8 cellular contexts compared by ENCODE assay signal in genomic region chr1:234499119-234500039, GRCh38. TPM values are rescaled to one million over a fixed set of nuclear protein-coding genes. Genes with fewer than 3 reads are reported as not detected.
DNase-seq lines count a peak whose midpoint lies in the region; ATAC-seq and TF ChIP-seq lines count a peak whose summit lies in the region.

No MANE protein-coding gene starts in this region.

- H3K4me1 ChIP-seq in BE2C, result peaks cover 14% of the 10 kb centered on the region
- H3K4me1 ChIP-seq in Karpas-422 (ENCODE audit: low read length), result peaks cover 38% of the 10 kb centered on the region
- H3K4me1 ChIP-seq in fibroblast of lung (ENCODE audit: control insufficient read depth, extremely low read depth, insufficient read depth, low read length), result peaks cover 19% of the 10 kb centered on the region

- peaks cover 3% of the 10 kb centered on the region for H3K27me3 Mint-ChIP-seq in activated T-helper 17 cell treated with anti-CD3 and anti-CD28 coated beads, Interleukin-2, amount 50 U/mL, for 72 hours
- peaks cover 8% of the 10 kb centered on the region for H3K27me3 Mint-ChIP-seq in nephron progenitor cell (ENCODE audit: low read depth, poor library complexity)

- no peaks in the 10 kb centered on the region for H3K9me2 ChIP-seq in Karpas-422 (replicated peaks; ENCODE audit: insufficient read depth, low read length)

- H3K36me3 ChIP-seq in BE2C (no peaks in the 10 kb centered on the region), Karpas-422 (ENCODE audit: insufficient read depth, low read length) (no peaks in the 10 kb centered on the region), fibroblast of lung (ENCODE audit: control insufficient read depth, insufficient read depth, low read length) (no peaks in the 10 kb centered on the region)

- H3K9me3 ChIP-seq in BE2C, result no peaks in the 10 kb centered on the region
- no peaks in the 10 kb centered on the region for H3K9me3 ChIP-seq in Karpas-422 (ENCODE audit: low read length)
- H3K9me3 ChIP-seq in fibroblast of lung (ENCODE audit: control insufficient read depth, insufficient read depth, low read depth, low read length), result no peaks in the 10 kb centered on the region

- peak overlapping the region; percentile 44 for H3K9ac ChIP-seq in Karpas-422 (ENCODE audit: low read length)
- peak overlapping the region; percentile 43 for H3K9ac ChIP-seq in fibroblast of lung (ENCODE audit: insufficient read depth, low read length)

- peaks cover 5% of the 10 kb centered on the region for H3K36me3 Mint-ChIP-seq in activated T-helper 17 cell treated with anti-CD3 and anti-CD28 coated beads, Interleukin-2, amount 50 U/mL, for 72 hours (ENCODE audit: low read depth)
- peaks cover 4% of the 10 kb centered on the region for H3K36me3 Mint-ChIP-seq in nephron progenitor cell (ENCODE audit: low read depth)

- ATAC-seq in GM19438 (IDR thresholded peaks at IDR 0.05; ENCODE audit: low read depth, unreplicated experiment), result peak; percentile 57
- peak; percentile 46 for ATAC-seq in activated T-helper 17 cell treated with anti-CD3 and anti-CD28 coated beads, Interleukin-2, amount 50 U/mL, for 72 hours (replicated peaks)

- no peaks in the 10 kb centered on the region for H3K79me2 ChIP-seq in Karpas-422 (ENCODE audit: low read length)
- no peaks in the 10 kb centered on the region for H3K79me2 ChIP-seq in fibroblast of lung (ENCODE audit: control insufficient read depth, insufficient read depth, low read length)

- peak overlapping the region; percentile 86 for H3K27ac Mint-ChIP-seq in activated T-helper 17 cell treated with anti-CD3 and anti-CD28 coated beads, Interleukin-2, amount 50 U/mL, for 72 hours
- peak overlapping the region; percentile 39 for H3K27ac Mint-ChIP-seq in nephron progenitor cell

- no peak overlapping the region for H3K4me3 ChIP-seq in BE2C (ENCODE audit: low read depth, low read length)
- H3K4me3 ChIP-seq in Karpas-422 (ENCODE audit: low read length), result peak overlapping the region; percentile 29; the same call in 1 of the 2 replicates
- peak overlapping the region; percentile 6 to 32 (median 29) for H3K4me3 ChIP-seq in fibroblast of lung (replicated peaks in 1 of 4; ENCODE audit: control extremely low read depth in 1 of 4, insufficient read depth in 1 of 4, low read depth in 3 of 4, low read length in 4 of 4)

- TF ChIP-seq CTCF in BE2C (IDR thresholded peaks at IDR 0.05; ENCODE audit: low read depth, low read length) (peak; percentile 95), fibroblast of lung (conservative IDR thresholded peaks at IDR 0.05 in 1 of 2, IDR thresholded peaks at IDR 0.05 in 1 of 2; ENCODE audit: low read depth in 1 of 2, low read length in 2 of 2) (peak; percentile 88 to 93), nephron progenitor cell (IDR thresholded peaks at IDR 0.05) (peak; percentile 94)

- no peaks in the 10 kb centered on the region for H3K9me3 Mint-ChIP-seq in activated T-helper 17 cell treated with anti-CD3 and anti-CD28 coated beads, Interleukin-2, amount 50 U/mL, for 72 hours
- H3K9me3 Mint-ChIP-seq in nephron progenitor cell, result peaks cover 5% of the 10 kb centered on the region

- DNase-seq in BE2C, result peak; percentile 91
- DNase-seq in Karpas-422, result peak; percentile 93
- DNase-seq in RKO (ENCODE audit: low spot score), result peak; percentile 71
- peak; percentile 91 to 93 for DNase-seq in fibroblast of lung (ENCODE audit: low read depth in 2 of 2)
- peak; percentile 91 for DNase-seq in nephron progenitor cell
- DNase-seq in stimulated activated naive CD4-positive, alpha-beta T cell (lab: John Stamatoyannopoulos, UW), result peak; percentile 58 to 83 (median 70)

- H3K4me2 ChIP-seq in Karpas-422 (ENCODE audit: low read depth, low read length, poor library complexity, severe bottlenecking) (peak overlapping the region; percentile 51), fibroblast of lung (ENCODE audit: extremely low read depth, insufficient read depth, low read length) (peak overlapping the region; percentile 89)

- H3K4me1 Mint-ChIP-seq in activated T-helper 17 cell treated with anti-CD3 and anti-CD28 coated beads, Interleukin-2, amount 50 U/mL, for 72 hours, result peaks cover 54% of the 10 kb centered on the region
- H3K4me1 Mint-ChIP-seq in nephron progenitor cell, result peaks cover 49% of the 10 kb centered on the region

- no peak overlapping the region for H3K27ac ChIP-seq in Karpas-422 (ENCODE audit: low read length)
- peak overlapping the region; percentile 90 for H3K27ac ChIP-seq in fibroblast of lung (ENCODE audit: insufficient read depth, low read length)

- H2AFZ ChIP-seq in Karpas-422 (ENCODE audit: low read length) (peak overlapping the region; percentile 90), fibroblast of lung (ENCODE audit: low read length) (peak overlapping the region; percentile 77)

- H4K20me1 ChIP-seq in Karpas-422 (ENCODE audit: insufficient read depth, low read depth, low read length) (no peaks in the 10 kb centered on the region), fibroblast of lung (ENCODE audit: control insufficient read depth, extremely low read depth, insufficient read depth, low read length) (no peaks in the 10 kb centered on the region)

- peak overlapping the region; percentile 42 for H3K4me3 Mint-ChIP-seq in activated T-helper 17 cell treated with anti-CD3 and anti-CD28 coated beads, Interleukin-2, amount 50 U/mL, for 72 hours
- no peak overlapping the region for H3K4me3 Mint-ChIP-seq in nephron progenitor cell

- no peaks in the 10 kb centered on the region for H3K27me3 ChIP-seq in BE2C
- H3K27me3 ChIP-seq in Karpas-422 (ENCODE audit: low read length), result no peaks in the 10 kb centered on the region
- H3K27me3 ChIP-seq in fibroblast of lung (ENCODE audit: control insufficient read depth, insufficient read depth, low read length), result no peaks in the 10 kb centered on the region

RNA-seq across cellular contexts. Expression of gene TARBP1, which starts 20.4 kb away (rescaled TPM):
- polyA plus RNA-seq in BE2C (2012; ENCODE audit: insufficient read depth, insufficient read length, low read depth), result 30.9 TPM
- total RNA-seq in Karpas-422 (2014; rRNA removed; shearing (Covaris generic); ENCODE audit: low replicate concordance), result 27.9 and 70.9 TPM in 2 replicates
- total RNA-seq in activated T-helper 17 cell treated with anti-CD3 and anti-CD28 coated beads, Interleukin-2, amount 50 U/mL, for 72 hours, result 10 to 100 TPM; 20.7 to 22.2 TPM
- 20.6 and 22.9 TPM in 2 replicates for total RNA-seq in fibroblast of lung
- polyA plus RNA-seq in fibroblast of lung, result 11.6 and 15.3 TPM in 2 replicates
- 6.0 and 6.8 TPM in 2 replicates for polyA plus RNA-seq in fibroblast of lung (2012)
- 6.3 and 10.4 TPM in 2 replicates for polyA minus RNA-seq in fibroblast of lung (ENCODE audit: low replicate concordance)
